In genomic region chr1:64934115-64934880, GRCh38 we compare ENCODE assay signal across 8 cellular contexts. TPM values are rescaled to one million over a fixed set of nuclear protein-coding genes. Genes with fewer than 3 reads are reported as not detected.
DNase-seq lines count a peak whose midpoint lies in the region; ATAC-seq and TF ChIP-seq lines count a peak whose summit lies in the region.

No MANE protein-coding gene starts in this region.

- no peaks in the 10 kb centered on the region for H3K9me3 Mint-ChIP-seq in dendritic cell treated with granulocyte-macrophage colony-stimulating factor and Interleukin-4, amounts not matched to agents 40 ng/mL and 50 ng/mL, for 4 days
- H3K9me3 Mint-ChIP-seq in naive B cell: peaks cover 0 to 6% (median 2%) of the 10 kb centered on the region in 7 donors
- H3K9me3 Mint-ChIP-seq in progenitor cell of endocrine pancreas (ENCODE audit: low read depth): peaks cover 7% of the 10 kb centered on the region

- DNase-seq in AG09319 (ENCODE audit: extremely low read depth, low read depth): peak; percentile 60
- peak; percentile 67 for DNase-seq in NCI-H226
- DNase-seq in naive B cell: no peak
- no peak for DNase-seq in progenitor cell of endocrine pancreas (ENCODE audit: low spot score, unreplicated experiment)
- DNase-seq in GM20000 (ENCODE audit: low spot score): no peak
- no peak for DNase-seq in activated CD4-positive, alpha-beta T cell treated with anti-CD3 and anti-CD28 coated beads for 1 hour
- DNase-seq in HT-29 (ENCODE audit: low spot score): no peak

- intact Hi-C loops in dendritic cell treated with granulocyte-macrophage colony-stimulating factor and Interleukin-4, amounts not matched to agents 40 ng/mL and 50 ng/mL, for 4 days (cut with micrococcal nuclease): no loop called here

- H3K4me3 Mint-ChIP-seq in dendritic cell treated with granulocyte-macrophage colony-stimulating factor and Interleukin-4, amounts not matched to agents 40 ng/mL and 50 ng/mL, for 4 days: no peak overlapping the region
- H3K4me3 Mint-ChIP-seq in naive B cell (peak overlapping the region in 7 of 8 donors; percentile 61 to 82 (median 75)), progenitor cell of endocrine pancreas (ENCODE audit: low read depth) (no peak overlapping the region)

- H3K27ac Mint-ChIP-seq in dendritic cell treated with granulocyte-macrophage colony-stimulating factor and Interleukin-4, amounts not matched to agents 40 ng/mL and 50 ng/mL, for 4 days: peak overlapping the region; percentile 83
- peak overlapping the region in 5 of 6 donors; percentile 8 to 90 (median 46) for H3K27ac Mint-ChIP-seq in naive B cell
- H3K27ac Mint-ChIP-seq in progenitor cell of endocrine pancreas: no peak overlapping the region

- H3K36me3 Mint-ChIP-seq in dendritic cell treated with granulocyte-macrophage colony-stimulating factor and Interleukin-4, amounts not matched to agents 40 ng/mL and 50 ng/mL, for 4 days (ENCODE audit: low read depth): no peaks in the 10 kb centered on the region
- peaks cover 0 to 6% of the 10 kb centered on the region in 2 donors for H3K36me3 Mint-ChIP-seq in naive B cell
- H3K36me3 Mint-ChIP-seq in progenitor cell of endocrine pancreas (ENCODE audit: insufficient read depth): peaks cover 5% of the 10 kb centered on the region

- TF ChIP-seq CTCF in AG09319 (IDR thresholded peaks at IDR 0.05; ENCODE audit: low read depth, low read length) (no peak), progenitor cell of endocrine pancreas (IDR thresholded peaks at IDR 0.05; ENCODE audit: unreplicated experiment) (no peak), GM20000 (IDR thresholded peaks at IDR 0.05; ENCODE audit: extremely low read depth, missing control alignments) (no peak)

- no peak for ATAC-seq in naive B cell (ENCODE audit: low read depth in 2 of 2)

- peaks cover 70% of the 10 kb centered on the region for H3K4me1 Mint-ChIP-seq in dendritic cell treated with granulocyte-macrophage colony-stimulating factor and Interleukin-4, amounts not matched to agents 40 ng/mL and 50 ng/mL, for 4 days (ENCODE audit: low read depth)
- H3K4me1 Mint-ChIP-seq in naive B cell: peaks cover 75 to 91% (median 84%) of the 10 kb centered on the region in 3 donors
- H3K4me1 Mint-ChIP-seq in progenitor cell of endocrine pancreas (ENCODE audit: low read depth): no peaks in the 10 kb centered on the region

- H3K27me3 Mint-ChIP-seq in dendritic cell treated with granulocyte-macrophage colony-stimulating factor and Interleukin-4, amounts not matched to agents 40 ng/mL and 50 ng/mL, for 4 days: no peaks in the 10 kb centered on the region
- no peaks in the 10 kb centered on the region for H3K27me3 Mint-ChIP-seq in naive B cell
- H3K27me3 Mint-ChIP-seq in progenitor cell of endocrine pancreas: no peaks in the 10 kb centered on the region

RNA-seq across cellular contexts. Expression of gene JAK1, which starts 32.1 kb away (rescaled TPM):
- polyA plus RNA-seq in naive B cell (ENCODE audit: low read depth in 6 of 6): 100 to 1,000 TPM; 182 to 259 (median 194) TPM
- total RNA-seq in progenitor cell of endocrine pancreas: 30.2 and 32.5 TPM in 2 replicates
- 20.2 and 29.1 TPM in 2 replicates for total RNA-seq in HT-29 (2014; rRNA removed; shearing (Covaris generic))

Comparison
In these comparisons a context has a peak if more than half of its experiments do, and no peak if none do; other contexts are left out.
1. DNase-seq: peak in AG09319 (single experiment) and NCI-H226 (single experiment); none in naive B cell (single experiment), progenitor cell of endocrine pancreas (single experiment), GM20000 (single experiment), activated CD4-positive, alpha-beta T cell treated with anti-CD3 and anti-CD28 coated beads for 1 hour (single experiment) and HT-29 (single experiment).
2. H3K4me3 Mint-ChIP-seq: peak in naive B cell (7 of 8); none in dendritic cell treated with granulocyte-macrophage colony-stimulating factor and Interleukin-4, amounts not matched to agents 40 ng/mL and 50 ng/mL, for 4 days (single experiment) and progenitor cell of endocrine pancreas (single experiment).